Comparison of ENCODE assay signal across 16 cellular contexts in the genomic region with DNA sequence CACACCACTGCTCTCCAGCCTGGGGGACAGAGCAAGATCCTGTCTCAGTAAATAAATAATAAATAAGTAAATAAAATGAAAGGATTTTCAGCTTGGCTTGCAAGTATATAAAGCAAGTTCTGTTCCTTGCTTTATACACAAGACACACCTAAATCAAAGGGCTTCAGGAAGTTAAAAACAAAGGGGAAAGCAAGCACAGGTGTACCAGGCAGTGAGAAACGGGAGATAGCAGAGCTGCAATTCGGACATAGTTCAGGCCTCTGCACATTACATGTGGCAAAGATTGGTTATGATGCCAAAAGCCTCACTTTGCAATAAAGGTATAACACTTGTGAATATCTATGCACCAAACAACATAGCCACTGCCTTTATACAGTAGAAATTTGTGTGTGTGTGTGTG.
"Had no signal": no experiment of that assay in that cellular context is flagged by ENCODE, and none has a peak within 500 bp of the region (broad histone marks: within the 10 kb centered on the region; RNA-seq: fewer than 3 reads in every experiment).

No MANE protein-coding gene starts in this region.

- H3K4me3 Mint-ChIP-seq: activated CD4-positive, alpha-beta T cell treated with anti-CD3 and anti-CD28 coated beads for 36 hours; activated CD8-positive, alpha-beta T cell treated with anti-CD3 and anti-CD28 coated beads for 36 hours; activated T-helper 1 cell treated with anti-CD3 and anti-CD28 coated beads, Interleukin-12 subunit alpha, Interleukin-12 subunit beta, Interleukin-2, Interleukin-4 antibody, amounts not matched to agents 30 ng/mL and 10 ng/mL and 1 ng/mL, durations not matched to agents 14 hours and 24 hours and 36 hours had no signal

- ATAC-seq: activated CD4-positive, alpha-beta T cell treated with anti-CD3 and anti-CD28 coated beads for 36 hours; activated CD8-positive, alpha-beta T cell treated with anti-CD3 and anti-CD28 coated beads for 36 hours; heart right ventricle; left cardiac atrium; upper lobe of right lung had no signal

- DNase-seq: activated CD4-positive, alpha-beta T cell treated with anti-CD3 and anti-CD28 coated beads for 36 hours; activated CD8-positive, alpha-beta memory T cell treated with anti-CD3 and anti-CD28 coated beads, Interleukin-2, amount 50 U/mL, for 4 hours; activated CD8-positive, alpha-beta T cell treated with anti-CD3 and anti-CD28 coated beads for 36 hours; activated naive CD4-positive, alpha-beta T cell treated with Interleukin-2 at 50 U/mL for 16 hours; dermis blood vessel endothelial cell; heart right ventricle; left cardiac atrium; midbrain; posterior cingulate gyrus; stimulated activated CD4-positive, alpha-beta T cell treated with anti-CD3 and anti-CD28 coated beads, Interleukin-2, amount 100 ng/mL, for 48 hours; stimulated activated naive CD4-positive, alpha-beta T cell treated with Interleukin-2 at 50 U/mL for 16 hours; substantia nigra; upper lobe of right lung had no signal

- H3K36me3 ChIP-seq: right atrium auricular region had no signal

- H3K9me3 Mint-ChIP-seq: activated CD8-positive, alpha-beta T cell treated with anti-CD3 and anti-CD28 coated beads for 36 hours; activated T-helper 1 cell treated with anti-CD3 and anti-CD28 coated beads, Interleukin-12 subunit alpha, Interleukin-12 subunit beta, Interleukin-2, Interleukin-4 antibody, amounts not matched to agents 30 ng/mL and 10 ng/mL and 1 ng/mL, durations not matched to agents 14 hours and 24 hours and 36 hours had no signal

- H3K27me3 ChIP-seq: heart right ventricle, right atrium auricular region, upper lobe of right lung had no signal

- H3K27ac ChIP-seq: right atrium auricular region, upper lobe of right lung had no signal

- H3K9me3 ChIP-seq: right atrium auricular region, upper lobe of right lung had no signal

- H3K27ac Mint-ChIP-seq: activated T-helper 1 cell treated with anti-CD3 and anti-CD28 coated beads, Interleukin-12 subunit alpha, Interleukin-12 subunit beta, Interleukin-2, Interleukin-4 antibody, amounts not matched to agents 30 ng/mL and 10 ng/mL and 1 ng/mL, durations not matched to agents 14 hours and 24 hours and 36 hours had no signal

- H3K4me3 ChIP-seq: heart right ventricle, lung, right atrium auricular region, upper lobe of right lung had no signal

- H3K27me3 Mint-ChIP-seq: activated CD4-positive, alpha-beta T cell treated with anti-CD3 and anti-CD28 coated beads for 36 hours; activated CD8-positive, alpha-beta T cell treated with anti-CD3 and anti-CD28 coated beads for 36 hours had no signal
